Comparison of ENCODE assay signal across 8 cellular contexts in genomic region chr12:108313609-108314331, GRCh38. TPM values are rescaled to one million over a fixed set of nuclear protein-coding genes. Genes with fewer than 3 reads are reported as not detected.
DNase-seq lines count a peak whose midpoint lies in the region; ATAC-seq and TF ChIP-seq lines count a peak whose summit lies in the region.

No MANE protein-coding gene starts in this region.

- H3K4me3 ChIP-seq in CD4-positive, alpha-beta memory T cell (ENCODE audit: low read length in 2 of 2) = no peak overlapping the region
- H3K4me3 ChIP-seq in duodenal mucosa (ENCODE audit: low read depth in 1 of 2, low read length in 2 of 2) = no peak overlapping the region
- no peak overlapping the region for H3K4me3 ChIP-seq in brain microvascular endothelial cell (ENCODE audit: low read depth, low read length)

- H3K4me1 ChIP-seq in CD4-positive, alpha-beta memory T cell (ENCODE audit: insufficient read depth, low read length) = peaks cover 27% of the 10 kb centered on the region
- H3K4me1 ChIP-seq in duodenal mucosa (ENCODE audit: control insufficient read depth in 1 of 2, insufficient read depth in 2 of 2, low read length in 2 of 2) = peaks cover 5 to 19% of the 10 kb centered on the region in 2 donors

- in situ Hi-C loops in brain microvascular endothelial cell (cut with HindIII; ENCODE audit: low pct_ligation_motif_present, low sequenced_read_pairs) = no loop called here

- peaks cover 9 to 24% (median 17%) of the 10 kb centered on the region in 4 donors for H3K4me1 Mint-ChIP-seq in CD4-positive, alpha-beta memory T cell
- H3K4me1 Mint-ChIP-seq in natural killer cell = peaks cover 75 to 89% of the 10 kb centered on the region in 2 donors

- CTCF ChIA-PET in CD4-positive, alpha-beta memory T cell (lab: Charles Lee; ENCODE audit: partially characterized antibody) = interaction anchor here (1.5 kb wide), 1 partner anchor 13 kb away, joined by 7 read pairs; no protein-coding TSS in a partner anchor

- H3K36me3 Mint-ChIP-seq in CD4-positive, alpha-beta memory T cell = no peaks in the 10 kb centered on the region
- H3K36me3 Mint-ChIP-seq in natural killer cell = peaks cover 9% of the 10 kb centered on the region

- peak overlapping the region in 6 of 8 donors; percentile 53 to 85 (median 76) for H3K4me3 Mint-ChIP-seq in CD4-positive, alpha-beta memory T cell
- peak overlapping the region; percentile 87 for H3K4me3 Mint-ChIP-seq in natural killer cell

- peaks cover 2 to 3% of the 10 kb centered on the region in 2 donors for H3K27me3 Mint-ChIP-seq in CD4-positive, alpha-beta memory T cell
- H3K27me3 Mint-ChIP-seq in natural killer cell (ENCODE audit: low read depth in 2 of 2) = no peaks in the 10 kb centered on the region

- H3K27ac Mint-ChIP-seq in CD4-positive, alpha-beta memory T cell = peak overlapping the region in 4 of 7 donors; percentile 82 to 93 (median 90)
- peak overlapping the region; percentile 91 to 98 for H3K27ac Mint-ChIP-seq in natural killer cell

- DNase-seq in CD4-positive, alpha-beta memory T cell = peak in 2 of 5 donors; percentile 30 to 38
- DNase-seq in NOMO-1 treated with dmso at 0.1 percent for 144 hours (lab: John Stamatoyannopoulos, UW; ENCODE audit: unreplicated experiment) = peak; percentile 92
- peak; percentile 54 for DNase-seq in natural killer cell
- DNase-seq in erythroblast (lab: John Stamatoyannopoulos, UW) = no peak
- DNase-seq in brain microvascular endothelial cell = no peak
- no peak for DNase-seq in NCI-H128 (lab: John Stamatoyannopoulos, UW; ENCODE audit: unreplicated experiment)

- H3K27ac ChIP-seq in CD4-positive, alpha-beta memory T cell (ENCODE audit: low read depth, low read length) = no peak overlapping the region
- H3K27ac ChIP-seq in duodenal mucosa (ENCODE audit: low read depth, low read length) = peak overlapping the region; percentile 11
- no peak overlapping the region for H3K27ac ChIP-seq in brain microvascular endothelial cell

- H3K9me3 Mint-ChIP-seq in CD4-positive, alpha-beta memory T cell = no peaks in the 10 kb centered on the region
- no peaks in the 10 kb centered on the region for H3K9me3 Mint-ChIP-seq in natural killer cell

- TF ChIP-seq POLR2A in erythroblast (IDR thresholded peaks at IDR 0.05; ENCODE audit: low read length) = no peak

- no peak overlapping the region for H3K9ac ChIP-seq in duodenal mucosa (ENCODE audit: low read depth in 1 of 2, low read length in 2 of 2)

- ATAC-seq in natural killer cell (peak; percentile 89 to 92 (median 91)), GM18858 (IDR thresholded peaks at IDR 0.05; ENCODE audit: unreplicated experiment) (no peak)

- intact Hi-C loops in CD4-positive, alpha-beta memory T cell (cut with micrococcal nuclease) = no loop called here
- intact Hi-C loops in natural killer cell (cut with micrococcal nuclease) = no loop called here

- H3K9me3 ChIP-seq in CD4-positive, alpha-beta memory T cell (ENCODE audit: control insufficient read depth in 1 of 2, low read length in 2 of 2) = no peaks in the 10 kb centered on the region
- H3K9me3 ChIP-seq in duodenal mucosa (ENCODE audit: control insufficient read depth in 1 of 2, low read length in 2 of 2) = no peaks in the 10 kb centered on the region

- TF ChIP-seq CTCF in natural killer cell (IDR thresholded peaks at IDR 0.05) (no peak), brain microvascular endothelial cell (IDR thresholded peaks at IDR 0.05; ENCODE audit: low read depth, low read length, missing control alignments) (no peak)

- no peaks in the 10 kb centered on the region for H3K36me3 ChIP-seq in CD4-positive, alpha-beta memory T cell (ENCODE audit: insufficient read depth, low read length)
- no peaks in the 10 kb centered on the region for H3K36me3 ChIP-seq in duodenal mucosa (ENCODE audit: control insufficient read depth in 1 of 2, insufficient read depth in 2 of 2, low read length in 2 of 2)
- H3K36me3 ChIP-seq in brain microvascular endothelial cell (replicated peaks) = no peaks in the 10 kb centered on the region

- H3K27me3 ChIP-seq in CD4-positive, alpha-beta memory T cell (ENCODE audit: insufficient read depth, low read length) = no peaks in the 10 kb centered on the region
- H3K27me3 ChIP-seq in duodenal mucosa (ENCODE audit: control insufficient read depth in 1 of 2, insufficient read depth in 2 of 2, low read length in 2 of 2) (no peaks in the 10 kb centered on the region), brain microvascular endothelial cell (replicated peaks) (no peaks in the 10 kb centered on the region)

- POLR2A ChIA-PET in CD4-positive, alpha-beta memory T cell (lab: Charles Lee; ENCODE audit: partially characterized antibody) = interaction anchor here (0.7 to 2.1 kb wide), 7 partner anchors 8 to 80 kb away, joined by 3 to 8 read pairs (median 4); no protein-coding TSS in a partner anchor

RNA-seq across cellular contexts. Expression of gene CMKLR1, which starts 25.3 kb away (rescaled TPM):
- total RNA-seq in CD4-positive, alpha-beta memory T cell = under 1 TPM; 0.87 to 0.94 TPM
- polyA plus RNA-seq in CD4-positive, alpha-beta memory T cell = under 1 TPM in 1 of 2 donors, not detected in 1; 0.08 TPM
- total RNA-seq in natural killer cell = 10 to 100 TPM; 40.7 to 99.1 (median 63.2) TPM

Comparison
In these comparisons a context has a peak if more than half of its experiments do, and no peak if none do; other contexts are left out.
1. DNase-seq: peak in NOMO-1 treated with dmso at 0.1 percent for 144 hours (single experiment) and natural killer cell (single experiment); none in erythroblast (0 of 2), brain microvascular endothelial cell (single experiment) and NCI-H128 (single experiment).
2. RNA of gene CMKLR1, which starts 25.3 kb away (total RNA-seq): 40.7 to 99.1 TPM in natural killer cell; 0.87 to 0.94 TPM in CD4-positive, alpha-beta memory T cell; every median in the first group is over 10 times any median in the second.